ENCODE assay signal across 16 cellular contexts in the genomic region with DNA sequence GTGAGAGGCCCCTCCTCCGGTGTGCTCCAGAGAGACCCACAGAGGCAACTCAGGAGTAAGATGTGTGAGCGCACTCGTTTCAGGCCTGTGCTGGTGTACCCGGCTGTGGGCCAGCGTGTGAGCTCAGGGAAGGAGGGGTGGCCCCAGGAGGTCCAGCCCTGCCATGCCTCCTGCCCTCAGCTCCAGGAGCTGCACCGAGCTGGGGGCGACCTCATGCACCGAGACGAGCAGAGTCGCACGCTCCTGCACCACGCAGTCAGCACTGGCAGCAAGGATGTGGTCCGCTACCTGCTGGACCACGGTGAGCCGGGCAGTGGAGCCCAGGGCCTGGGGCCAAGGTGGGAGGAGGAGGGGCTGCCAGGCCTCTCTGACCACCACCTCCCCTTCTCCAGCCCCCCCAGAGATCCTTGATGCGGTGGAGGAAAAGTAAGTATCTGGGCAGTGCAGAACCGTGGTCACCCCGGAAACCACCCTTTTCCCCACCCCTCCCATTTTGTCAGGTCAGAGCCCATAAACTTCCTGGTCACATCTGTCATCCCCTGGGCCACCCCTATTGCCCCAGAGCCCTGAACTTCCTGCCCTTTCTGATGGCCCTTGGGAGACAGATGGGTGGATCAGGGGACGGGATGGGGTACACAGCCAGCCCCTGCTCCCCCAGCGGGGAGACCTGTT. TPM values are rescaled to one million over a fixed set of nuclear protein-coding genes. Genes with fewer than 3 reads are reported as not detected.
DNase-seq lines count a peak whose midpoint lies in the region; ATAC-seq and TF ChIP-seq lines count a peak whose summit lies in the region.
"Had no signal": no experiment of that assay in that cellular context is flagged by ENCODE, and none has a peak within 500 bp of the region (broad histone marks: within the 10 kb centered on the region; RNA-seq: fewer than 3 reads in every experiment).

No MANE protein-coding gene starts in this region.

- peaks cover 0 to 19% (median 0%) of the 10 kb centered on the region in 11 experiments; a peak in 7 of 22 replicates for H3K27me3 ChIP-seq in BLaER1 treated with 17β-estradiol and CSF1 and Interleukin-3, amounts not matched to agents 10 nM and 100 nM
- H3K27me3 ChIP-seq in H9 (ENCODE audit: insufficient read depth, low read length): no peaks in the 10 kb centered on the region
- H3K27me3 ChIP-seq in BE2C: no peaks in the 10 kb centered on the region
- H3K27me3 ChIP-seq: brain microvascular endothelial cell, testis had no signal

- TF ChIP-seq CTCF in H9 (conservative IDR thresholded peaks at IDR 0.05): no peak
- no peak for TF ChIP-seq CTCF in brain (conservative IDR thresholded peaks at IDR 0.05)
- no peak for TF ChIP-seq CTCF in natural killer cell (IDR thresholded peaks at IDR 0.05)
- TF ChIP-seq CTCF in BE2C (IDR thresholded peaks at IDR 0.05; ENCODE audit: low read depth, low read length): no peak

- H3K4ac ChIP-seq in H9 (ENCODE audit: low read depth, low read length): no peak overlapping the region

- H4K5ac ChIP-seq in H9 (ENCODE audit: insufficient read length, low read depth, low read length): no peak overlapping the region

- H3K4me2 ChIP-seq in BLaER1 treated with 17β-estradiol and CSF1 and Interleukin-3, amounts not matched to agents 10 nM and 100 nM: peak overlapping the region; percentile 94 to 100 (median 99)
- H3K4me2 ChIP-seq in H9 (ENCODE audit: insufficient read depth, insufficient read length, low read length): peak overlapping the region; percentile 13

- H3K79me1 ChIP-seq in H9 (ENCODE audit: insufficient read depth, low read depth, low read length, poor library complexity, severe bottlenecking): no peaks in the 10 kb centered on the region

- H3K23me2 ChIP-seq in H9 (ENCODE audit: insufficient read length, low read depth, low read length, poor library complexity, severe bottlenecking): peaks cover 8% of the 10 kb centered on the region

- H3K56ac ChIP-seq in H9 (ENCODE audit: insufficient read length, low read depth, low read length): no peak overlapping the region

- intact Hi-C loops in natural killer cell (cut with micrococcal nuclease): no loop called here

- H2AK5ac ChIP-seq in H9 (ENCODE audit: insufficient read length, low read length): no peak overlapping the region

- no peaks in the 10 kb centered on the region for H3K9me3 ChIP-seq in BLaER1 treated with 17β-estradiol and CSF1 and Interleukin-3, amounts not matched to agents 10 nM and 100 nM (replicated peaks in 1 of 11)
- H3K9me3 ChIP-seq in H9 (ENCODE audit: control insufficient read depth, low read depth, low read length) (no peaks in the 10 kb centered on the region), BE2C (no peaks in the 10 kb centered on the region)
- H3K9me3 ChIP-seq: testis had no signal

- no peak overlapping the region for H2BK20ac ChIP-seq in H9 (ENCODE audit: low read depth, low read length, poor library complexity, severe bottlenecking)

- DNase-seq in H9 (no peak), natural killer cell (no peak), BE2C (no peak), NCI-H2227 (lab: John Stamatoyannopoulos, UW; ENCODE audit: unreplicated experiment) (no peak), kidney tubule cell (ENCODE audit: low spot score) (no peak)
- no peak for DNase-seq in NK-92 treated with Interleukin-12 subunit alpha and Interleukin-12 subunit beta, amount 100 ng/mL, for 24 hours (lab: John Stamatoyannopoulos, UW)
- DNase-seq: activated CD8-positive, alpha-beta memory T cell treated with anti-CD3 and anti-CD28 coated beads, Interleukin-2, amount 50 U/mL, for 48 hours; brain microvascular endothelial cell; COR-L47; NCI-H146; testis had no signal

- H3K9me3 Mint-ChIP-seq in H9: no peaks in the 10 kb centered on the region; a peak in 1 of 5 replicates
- no peaks in the 10 kb centered on the region for H3K9me3 Mint-ChIP-seq in brain
- no peaks in the 10 kb centered on the region for H3K9me3 Mint-ChIP-seq in natural killer cell

- no peak overlapping the region for H2BK120ac ChIP-seq in H9 (ENCODE audit: low read depth, low read length, poor library complexity, severe bottlenecking)

- H2BK15ac ChIP-seq in H9 (ENCODE audit: low read depth, low read length): no peak overlapping the region

- H4K91ac ChIP-seq in H9 (ENCODE audit: insufficient read length, low read depth, low read length): no peak overlapping the region

- H3K27me3 Mint-ChIP-seq in H9 (ENCODE audit: low read depth) (no peaks in the 10 kb centered on the region), brain (peaks cover 13% of the 10 kb centered on the region), natural killer cell (ENCODE audit: low read depth in 2 of 2) (peaks cover 0 to 7% of the 10 kb centered on the region in 2 donors)

- H2AFZ ChIP-seq in H9 (ENCODE audit: low read length): no peak overlapping the region
- H2AFZ ChIP-seq: parathyroid adenoma had no signal

- H3K27ac Mint-ChIP-seq in H9 (peak overlapping the region; percentile 32 to 91 (median 79); a peak in 4 of 7 replicates), brain (peak overlapping the region in 2 of 5 experiments; percentile 58 to 68), natural killer cell (peak overlapping the region; percentile 72 to 85)

- H3K9ac ChIP-seq in BLaER1 treated with 17β-estradiol and CSF1 and Interleukin-3, amounts not matched to agents 10 nM and 100 nM: peak overlapping the region in 5 of 11 experiments; percentile 9 to 92 (median 88); a peak in 7 of 22 replicates
- no peak overlapping the region for H3K9ac ChIP-seq in H9 (ENCODE audit: extremely low read depth, insufficient read length, low read length)
- H3K9ac ChIP-seq: parathyroid adenoma had no signal

- no peak overlapping the region for H2BK5ac ChIP-seq in H9 (ENCODE audit: insufficient read length, low read length)

- H4K20me1 ChIP-seq in BLaER1 treated with 17β-estradiol and CSF1 and Interleukin-3, amounts not matched to agents 10 nM and 100 nM: peaks cover 0 to 90% (median 36%) of the 10 kb centered on the region in 11 experiments; a peak in 18 of 22 replicates
- no peaks in the 10 kb centered on the region for H4K20me1 ChIP-seq in H9 (ENCODE audit: control insufficient read depth, insufficient read depth, insufficient read length)

- H4K8ac ChIP-seq in H9 (replicated peaks; ENCODE audit: insufficient read length, low read depth, low read length): no peak overlapping the region

- H3K18ac ChIP-seq in H9 (ENCODE audit: insufficient read length, low read depth, low read length): no peak overlapping the region

- H3K4me1 ChIP-seq in BLaER1 treated with 17β-estradiol and CSF1 and Interleukin-3, amounts not matched to agents 10 nM and 100 nM: peaks cover 26 to 55% (median 44%) of the 10 kb centered on the region in 10 experiments
- H3K4me1 ChIP-seq in H9 (ENCODE audit: insufficient read depth, low read length) (peaks cover 4% of the 10 kb centered on the region; the same call in 1 of the 2 replicates), BE2C (no peaks in the 10 kb centered on the region)
- H3K4me1 ChIP-seq: parathyroid adenoma had no signal

- no peak overlapping the region for H3K14ac ChIP-seq in H9 (ENCODE audit: insufficient read depth, low read length)

- H3K4me3 ChIP-seq in BLaER1 treated with 17β-estradiol and CSF1 and Interleukin-3, amounts not matched to agents 10 nM and 100 nM: no peak overlapping the region
- H3K4me3 ChIP-seq in BE2C (ENCODE audit: low read depth, low read length): no peak overlapping the region
- H3K4me3 ChIP-seq: testis had no signal

- H3K36me3 Mint-ChIP-seq in H9 (ENCODE audit: insufficient read depth in 1 of 3, low read depth in 3 of 3) (peaks cover 18 to 44% (median 42%) of the 10 kb centered on the region in 3 experiments), brain (peaks cover 22% of the 10 kb centered on the region), natural killer cell (no peaks in the 10 kb centered on the region)

- ATAC-seq in natural killer cell: peak in 2 of 3 donors; percentile 25 to 33

- no peak overlapping the region for H3T11ph ChIP-seq in H9 (ENCODE audit: low read length)

- H3K23ac ChIP-seq in H9 (ENCODE audit: insufficient read length, low read depth, low read length): no peak overlapping the region

- H3K27ac ChIP-seq in BLaER1 treated with 17β-estradiol and CSF1 and Interleukin-3, amounts not matched to agents 10 nM and 100 nM: peak overlapping the region in 8 of 11 experiments; percentile 15 to 92 (median 74); a peak in 11 of 22 replicates
- no peak overlapping the region for H3K27ac ChIP-seq in H9 (ENCODE audit: insufficient read length, low read depth, low read length)
- H3K27ac ChIP-seq: brain microvascular endothelial cell, testis had no signal

- H2BK12ac ChIP-seq in H9 (ENCODE audit: insufficient read length, low read depth, low read length): no peak overlapping the region

- WGBS in H9 (ENCODE audit: extremely low coverage, insufficient read length, low lambda C conversion rate): no CpG with 5 or more reads among the region's 20 CpGs

- H3K36me3 ChIP-seq in BLaER1 treated with 17β-estradiol and CSF1 and Interleukin-3, amounts not matched to agents 10 nM and 100 nM: peaks cover 45 to 58% (median 52%) of the 10 kb centered on the region in 11 experiments
- no peaks in the 10 kb centered on the region; the same call in 1 of the 2 replicates for H3K36me3 ChIP-seq in BE2C

- H3K4me3 Mint-ChIP-seq in H9 (peak overlapping the region; percentile 72 to 79; a peak in 3 of 5 replicates), brain (peak overlapping the region in 3 of 5 experiments; percentile 10 to 81 (median 18)), natural killer cell (peak overlapping the region; percentile 69)

- H3K4me1 Mint-ChIP-seq in H9 (peaks cover 6 to 21% of the 10 kb centered on the region in 2 experiments), brain (peaks cover 21% of the 10 kb centered on the region), natural killer cell (peaks cover 13 to 38% of the 10 kb centered on the region in 2 donors)

- H3K79me2 ChIP-seq in H9 (ENCODE audit: insufficient read depth, low read length): no peaks in the 10 kb centered on the region
- H3K79me2 ChIP-seq: parathyroid adenoma had no signal

RNA-seq across cellular contexts. Expression of a gene that starts 2.5 kb away (rescaled TPM):
- total RNA-seq in H9 (2021): 392 and 407 TPM in 2 replicates
- 391 TPM for polyA plus RNA-seq in brain (ENCODE audit: insufficient read depth, low read depth, low replicate concordance)
- 10 to 100 TPM in 1 of 3 donors, 1 to 10 TPM in 2; 4.5 to 10.6 (median 6.3) TPM for total RNA-seq in natural killer cell
- polyA plus RNA-seq in BE2C (2012; ENCODE audit: insufficient read depth, insufficient read length, low read depth): 215 TPM

RNA-seq across cellular contexts. Expression of a gene that starts 12.6 kb away (rescaled TPM):
- total RNA-seq in H9 (2021) (1.0 and 1.1 TPM in 2 replicates), natural killer cell (1 to 10 TPM; 2.2 to 6.5 (median 3.7) TPM)
- polyA plus RNA-seq in brain (ENCODE audit: insufficient read depth, low read depth, low replicate concordance): 17.8 TPM
- not detected for polyA plus RNA-seq in BE2C (2012; ENCODE audit: insufficient read depth, insufficient read length, low read depth)
- total RNA-seq: fibroblast of lung had no signal
- polyA plus RNA-seq: keratinocyte had no signal

RNA-seq across cellular contexts. Expression of a gene that starts 31.7 kb away (rescaled TPM):
- 68.8 and 68.9 TPM in 2 replicates for total RNA-seq in H9 (2021)
- polyA plus RNA-seq in brain (ENCODE audit: insufficient read depth, low read depth, low replicate concordance): 98.9 TPM
- total RNA-seq in natural killer cell: 100 to 1,000 TPM; 307 to 377 (median 350) TPM
- polyA plus RNA-seq in BE2C (2012; ENCODE audit: insufficient read depth, insufficient read length, low read depth): 74.7 TPM

Comparison
In these comparisons a context has a peak if more than half of its experiments do, and no peak if none do; other contexts are left out.
1. H3K4me3 Mint-ChIP-seq: peak in every context shown above with its lines; median percentile 76 in H9; 69 in natural killer cell; 18 in brain.
2. RNA of a gene that starts 2.5 kb away (total RNA-seq): 392 to 407 TPM in H9; 4.5 to 10.6 TPM in natural killer cell; every median in the first group is over 10 times any median in the second.